ENCODE assay signal across 9 cellular contexts in genomic region chr11:70326365-70326803, GRCh38. TPM values are rescaled to one million over a fixed set of nuclear protein-coding genes. Genes with fewer than 3 reads are reported as not detected.
DNase-seq lines count a peak whose midpoint lies in the region; TF ChIP-seq lines count a peak whose summit lies in the region.
"Had no signal": no experiment of that assay in that cellular context is flagged by ENCODE, and none has a peak within 500 bp of the region (broad histone marks: within the 10 kb centered on the region; RNA-seq: fewer than 3 reads in every experiment).

No MANE protein-coding gene starts in this region.

- TF ChIP-seq CTCF in AG04449 (IDR thresholded peaks at IDR 0.05; ENCODE audit: insufficient read depth, low read length, missing control alignments) (no peak), fibroblast of villous mesenchyme (IDR thresholded peaks at IDR 0.05; ENCODE audit: insufficient read depth, low read depth, low read length) (no peak), ovary (IDR thresholded peaks at IDR 0.05) (no peak), BE2C (IDR thresholded peaks at IDR 0.05; ENCODE audit: low read depth, low read length) (no peak)

- no peak overlapping the region for H3K4me3 ChIP-seq in AG04449 (ENCODE audit: low read depth, low read length)
- H3K4me3 ChIP-seq in fibroblast of villous mesenchyme (ENCODE audit: low read depth, low read length) = no peak overlapping the region
- no peak overlapping the region for H3K4me3 ChIP-seq in ovary
- H3K4me3 ChIP-seq in BE2C (ENCODE audit: low read depth, low read length) = no peak overlapping the region

- no peaks in the 10 kb centered on the region for H3K27me3 ChIP-seq in ovary
- no peaks in the 10 kb centered on the region for H3K27me3 ChIP-seq in BE2C

- DNase-seq in AG04449 (ENCODE audit: low read depth, low spot score) = peak; percentile 23
- DNase-seq in NOMO-1 treated with dmso at 0.1 percent for 144 hours (lab: John Stamatoyannopoulos, UW; ENCODE audit: unreplicated experiment) = peak; percentile 35
- DNase-seq in fibroblast of villous mesenchyme (ENCODE audit: low read depth) = peak; percentile 95
- peak in 2 of 5 donors; percentile 40 to 64 for DNase-seq in ovary
- no peak for DNase-seq in activated CD4-positive, alpha-beta T cell treated with anti-CD3 and anti-CD28 coated beads, Interleukin-2, amount 50 U/mL, for 48 hours
- DNase-seq in iPS-NIHi7 (ENCODE audit: extremely low spot score) = no peak
- DNase-seq in BE2C = no peak
- DNase-seq in stimulated activated CD4-positive, alpha-beta T cell treated with anti-CD3 and anti-CD28 coated beads, Interleukin-2, amount 100 ng/mL, for 24 hours = no peak
- DNase-seq: CD8-positive, alpha-beta T cell had no signal

- H3K27ac ChIP-seq in ovary = peak overlapping the region in 1 of 2 donors; percentile 59

- TF ChIP-seq POLR2A in ovary (IDR thresholded peaks at IDR 0.05) = no peak

- H3K4me1 ChIP-seq in ovary (ENCODE audit: insufficient read depth) (peaks cover 3% of the 10 kb centered on the region), BE2C (no peaks in the 10 kb centered on the region)

- intact Hi-C loops in ovary (cut with DNase I) = no loop called here

- CTCF ChIA-PET in AG04449 (lab: Yijun Ruan, JAX) = interaction anchor here (0.7 to 0.9 kb wide), 2 partner anchors 28 to 122 kb away, joined by 3 to 4 read pairs; no protein-coding TSS in a partner anchor

- TF ChIP-seq EP300 in ovary (IDR thresholded peaks at IDR 0.05) = peak; percentile 71

- H3K9me3 ChIP-seq in ovary (no peaks in the 10 kb centered on the region), BE2C (no peaks in the 10 kb centered on the region)

- no peaks in the 10 kb centered on the region for H3K36me3 ChIP-seq in ovary
- H3K36me3 ChIP-seq in BE2C = peaks cover 34% of the 10 kb centered on the region

- POLR2A ChIA-PET in AG04449 (lab: Yijun Ruan, JAX) = interaction anchor here (0.6 kb wide), 1 partner anchor 89 kb away, joined by 3 read pairs; no protein-coding TSS in a partner anchor

- 14 to 24% (median 22%) methylated on average over 5 of the region's 5 CpGs for whole genome bisulfite sequencing in ovary, 3 donors

RNA-seq across cellular contexts. Expression of gene PPFIA1, which starts 55.9 kb away (rescaled TPM):
- total RNA-seq in fibroblast of villous mesenchyme (60.9 and 69.5 TPM in 2 replicates), ovary (10 to 100 TPM; 25.9 to 60.3 (median 46.4) TPM)
- 10 to 100 TPM; 20.5 to 28.1 TPM for polyA plus RNA-seq in ovary
- 110 TPM for polyA plus RNA-seq in BE2C (2012; ENCODE audit: insufficient read depth, insufficient read length, low read depth)

Comparison
In these comparisons a context has a peak if more than half of its experiments do, and no peak if none do; other contexts are left out.
1. DNase-seq: peak in AG04449 (single experiment), NOMO-1 treated with dmso at 0.1 percent for 144 hours (single experiment) and fibroblast of villous mesenchyme (single experiment); none in activated CD4-positive, alpha-beta T cell treated with anti-CD3 and anti-CD28 coated beads, Interleukin-2, amount 50 U/mL, for 48 hours (0 of 2), iPS-NIHi7 (single experiment), BE2C (single experiment) and stimulated activated CD4-positive, alpha-beta T cell treated with anti-CD3 and anti-CD28 coated beads, Interleukin-2, amount 100 ng/mL, for 24 hours (0 of 2).